ENCODE assay signal across 17 cellular contexts in the genomic region with DNA sequence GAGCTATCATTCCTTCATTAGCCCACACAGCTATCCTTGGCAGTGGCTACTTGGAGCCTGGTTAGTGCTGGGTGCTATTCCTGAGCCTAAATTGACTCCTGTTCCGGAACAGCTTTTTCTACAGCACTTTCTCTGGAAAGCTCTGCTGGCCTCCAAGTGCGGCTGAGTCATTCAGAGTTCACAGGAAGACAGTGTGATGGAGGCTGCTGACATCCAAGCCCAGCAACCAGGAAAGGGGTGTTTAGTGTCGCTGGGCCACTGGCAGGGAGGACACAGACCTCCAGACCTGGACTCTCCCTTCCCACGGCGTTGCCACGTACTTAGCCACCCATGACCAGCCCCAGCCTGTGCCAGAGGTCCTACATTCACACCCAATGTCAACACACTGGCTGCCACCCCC. TPM values are rescaled to one million over a fixed set of nuclear protein-coding genes. Genes with fewer than 3 reads are reported as not detected.
DNase-seq lines count a peak whose midpoint lies in the region; ATAC-seq and TF ChIP-seq lines count a peak whose summit lies in the region.
"Had no signal": no experiment of that assay in that cellular context is flagged by ENCODE, and none has a peak within 500 bp of the region (broad histone marks: within the 10 kb centered on the region; RNA-seq: fewer than 3 reads in every experiment).

No MANE protein-coding gene starts in this region.

- H3K4me3 ChIP-seq in mammary epithelial cell (replicated peaks in 1 of 3; ENCODE audit: insufficient read depth in 1 of 3, low read depth in 2 of 3, low read length in 3 of 3) (no peak overlapping the region), breast epithelium (no peak overlapping the region), cardiac fibroblast (replicated peaks in 1 of 2; ENCODE audit: low read depth in 2 of 2, low read length in 2 of 2) (no peak overlapping the region), lower lobe of right lung (no peak overlapping the region), tibial artery (no peak overlapping the region)
- H3K4me3 ChIP-seq: PC-9, skin epidermis had no signal

- H3K79me2 ChIP-seq in mammary epithelial cell (ENCODE audit: insufficient read depth, low read length) = no peaks in the 10 kb centered on the region

- dilution Hi-C loops in mammary epithelial cell (cut with HindIII; ENCODE audit: low sequenced_read_pairs) = no loop called here

- H3K4me1 ChIP-seq in mammary epithelial cell (ENCODE audit: insufficient read depth, low read length) = no peaks in the 10 kb centered on the region
- H3K4me1 ChIP-seq in breast epithelium = no peaks in the 10 kb centered on the region
- peaks cover 8% of the 10 kb centered on the region for H3K4me1 ChIP-seq in lower lobe of right lung
- peaks cover 0 to 7% (median 0%) of the 10 kb centered on the region in 4 donors for H3K4me1 ChIP-seq in tibial artery

- H3K9ac ChIP-seq in mammary epithelial cell (ENCODE audit: insufficient read depth, low read length) = no peak overlapping the region

- no peak for ATAC-seq in lower lobe of right lung

- no peak overlapping the region for H3K4me2 ChIP-seq in mammary epithelial cell (ENCODE audit: insufficient read depth, low read depth, low read length)
- H3K4me2 ChIP-seq: PC-9 had no signal

- H2AFZ ChIP-seq in mammary epithelial cell (ENCODE audit: low read depth, low read length) = no peak overlapping the region
- H2AFZ ChIP-seq: PC-9 had no signal

- H3K9me3 ChIP-seq in mammary epithelial cell (replicated peaks; ENCODE audit: insufficient read depth, low read length) (no peaks in the 10 kb centered on the region), breast epithelium (no peaks in the 10 kb centered on the region), lower lobe of right lung (no peaks in the 10 kb centered on the region), tibial artery (no peaks in the 10 kb centered on the region)

- TF ChIP-seq CTCF in mammary epithelial cell (conservative IDR thresholded peaks at IDR 0.05 in 1 of 2, IDR thresholded peaks at IDR 0.05 in 1 of 2; ENCODE audit: extremely low read depth in 1 of 2, insufficient read depth in 1 of 2, low read depth in 1 of 2, low read length in 2 of 2) (no peak), breast epithelium (IDR thresholded peaks at IDR 0.05) (no peak), cardiac fibroblast (IDR thresholded peaks at IDR 0.05; ENCODE audit: low read depth, low read length) (no peak), lower lobe of right lung (IDR thresholded peaks at IDR 0.05) (no peak), tibial artery (IDR thresholded peaks at IDR 0.05) (no peak), GM13976 (IDR thresholded peaks at IDR 0.05; ENCODE audit: borderline replicate concordance, control extremely low read depth, extremely low read depth, insufficient read depth, missing control alignments) (no peak)

- CTCF ChIA-PET in mammary epithelial cell (lab: Charles Lee; ENCODE audit: low non-redundant PET) = no interaction called here

- no peaks in the 10 kb centered on the region for H3K36me3 ChIP-seq in mammary epithelial cell (ENCODE audit: insufficient read depth, low read length)
- no peaks in the 10 kb centered on the region for H3K36me3 ChIP-seq in breast epithelium
- H3K36me3 ChIP-seq in lower lobe of right lung = peaks cover 15% of the 10 kb centered on the region
- H3K36me3 ChIP-seq in tibial artery = no peaks in the 10 kb centered on the region

- in situ Hi-C loops in mammary epithelial cell (cut with MboI; ENCODE audit: low sequenced_read_pairs in 2 of 2) (no loop called here), GM13976 (cut with MboI; ENCODE audit: low sequenced_read_pairs, unreplicated experiment) (no loop called here)

- no peak for TF ChIP-seq POLR2A in breast epithelium (IDR thresholded peaks at IDR 0.05)

- WGBS in mammary epithelial cell (ENCODE audit: low coverage, missing lambda C conversion rate) = 83% methylated on average over 6 of the region's 6 CpGs

- H3K27ac ChIP-seq in mammary epithelial cell (ENCODE audit: insufficient read depth, low read depth, low read length) = no peak overlapping the region
- peak overlapping the region in 1 of 2 donors; percentile 48 for H3K27ac ChIP-seq in breast epithelium
- peak overlapping the region; percentile 18 for H3K27ac ChIP-seq in lower lobe of right lung
- peak overlapping the region; percentile 43 to 50 for H3K27ac ChIP-seq in tibial artery
- H3K27ac ChIP-seq: PC-9 had no signal

- intact Hi-C loops in mammary epithelial cell (cut with micrococcal nuclease) (no loop called here), breast epithelium (cut with DNase I; ENCODE audit: low total_unique reads) (no loop called here), lower lobe of right lung (cut with DNase I) (no loop called here), tibial artery (cut with DNase I; ENCODE audit: low total_unique reads) (no loop called here)

- BruUV-seq in mammary epithelial cell (replicated peaks; lab: Mats Ljungman, UMichigan) = no TSS peak

- H4K20me1 ChIP-seq in mammary epithelial cell (ENCODE audit: insufficient read depth, low read length) = no peaks in the 10 kb centered on the region

- H3K27me3 ChIP-seq in mammary epithelial cell (ENCODE audit: insufficient read depth, low read length) (no peaks in the 10 kb centered on the region), breast epithelium (no peaks in the 10 kb centered on the region), lower lobe of right lung (ENCODE audit: low read depth) (no peaks in the 10 kb centered on the region), tibial artery (no peaks in the 10 kb centered on the region)

- DNase-seq in mammary epithelial cell (peak; percentile 3), breast epithelium (ENCODE audit: low spot score in 2 of 2) (no peak), cardiac fibroblast (ENCODE audit: low read depth in 2 of 2) (peak; percentile 36 to 54), lower lobe of right lung (no peak), tibial artery (peak in 1 of 2 donors; percentile 28), GM13976 (ENCODE audit: low spot score) (no peak)
- DNase-seq in stimulated activated CD4-positive, alpha-beta T cell treated with anti-CD3 and anti-CD28 coated beads, Interleukin-4, amount 100 ng/mL, for 1 hour = no peak
- DNase-seq in stimulated activated CD4-positive, alpha-beta T cell treated with anti-CD3 and anti-CD28 coated beads, Interleukin-2, amount 100 ng/mL, for 48 hours = no peak
- DNase-seq: 8988T; activated CD4-positive, alpha-beta T cell treated with anti-CD3 and anti-CD28 coated beads for 1 hour; activated T-cell treated with anti-CD3 and anti-CD28 coated beads, Interleukin-2, amount 50 U/mL, for 24 hours; foreskin melanocyte; naive B cell; NCI-H1092; PC-9; T-helper 1 cell had no signal

RNA-seq across cellular contexts. Expression of a gene that starts 28.7 kb away (rescaled TPM):
- under 1 TPM in 1 of 2 donors, not detected in 1; 0.16 TPM for total RNA-seq in mammary epithelial cell
- 0.03 TPM for polyA plus RNA-seq in mammary epithelial cell
- not detected for polyA minus RNA-seq in mammary epithelial cell
- 1 to 10 TPM in 2 of 3 donors, under 1 TPM in 1; 0.80 to 2.0 (median 1.5) TPM for total RNA-seq in breast epithelium
- total RNA-seq in lower lobe of right lung = 105 TPM
- total RNA-seq: PC-9 had no signal

Comparison
In these comparisons a context has a peak if more than half of its experiments do, and no peak if none do; other contexts are left out.
1. DNase-seq: peak in mammary epithelial cell (single experiment) and cardiac fibroblast (2 of 2); none in breast epithelium (0 of 2), lower lobe of right lung (single experiment), stimulated activated CD4-positive, alpha-beta T cell treated with anti-CD3 and anti-CD28 coated beads, Interleukin-4, amount 100 ng/mL, for 1 hour (single experiment), GM13976 (single experiment) and stimulated activated CD4-positive, alpha-beta T cell treated with anti-CD3 and anti-CD28 coated beads, Interleukin-2, amount 100 ng/mL, for 48 hours (0 of 2).
2. RNA of a gene that starts 28.7 kb away (total RNA-seq): 105 TPM in lower lobe of right lung (single experiment); 0.80 to 2.0 TPM in breast epithelium and 0.16 TPM in mammary epithelial cell; every median in the first group is over 10 times any median in the second.